In the genomic region with DNA sequence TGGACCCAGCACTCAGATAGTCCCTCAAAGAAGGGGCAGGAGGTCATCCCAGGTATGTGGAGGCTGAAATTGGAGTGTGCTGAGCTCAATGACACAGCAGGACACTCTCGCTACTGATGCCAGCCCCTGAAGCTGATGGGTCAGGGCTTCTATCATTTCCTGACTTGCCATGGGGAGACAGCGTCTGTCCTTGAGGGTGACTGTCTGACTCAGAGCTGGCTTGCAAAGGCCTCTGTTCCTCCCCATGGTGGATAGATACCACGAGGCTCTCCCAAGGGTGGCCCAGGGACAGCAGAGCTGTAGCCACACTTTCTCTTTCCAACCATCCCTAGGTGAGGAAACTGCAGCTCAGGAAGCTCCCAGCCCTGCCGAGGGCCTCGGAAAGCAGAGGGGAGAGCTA, we compare ENCODE assay signal across 30 cellular contexts. TPM values are rescaled to one million over a fixed set of nuclear protein-coding genes. Genes with fewer than 3 reads are reported as not detected.
"Had no signal": no experiment of that assay in that cellular context is flagged by ENCODE, and none has a peak within 500 bp of the region (broad histone marks: within the 10 kb centered on the region; RNA-seq: fewer than 3 reads in every experiment).

No MANE protein-coding gene starts in this region.

- ATAC-seq: activated CD4-positive, CD25-positive, alpha-beta regulatory T cell treated with anti-CD3 and anti-CD28 coated beads, Interleukin-2, amount 50 U/mL, for 24 hours; activated CD8-positive, alpha-beta T cell treated with anti-CD3 and anti-CD28 coated beads for 36 hours; activated T-cell treated with anti-CD3 and anti-CD28 coated beads, Interleukin-2, amount 50 U/mL, for 72 hours; SK-N-SH treated with all-trans-retinoic acid at 6 μM for 48 hours had no signal

- H3K27ac Mint-ChIP-seq: activated CD8-positive, alpha-beta T cell treated with anti-CD3 and anti-CD28 coated beads for 36 hours; activated naive CD8-positive, alpha-beta T cell treated with anti-CD3 and anti-CD28 coated beads, Interleukin-2, amount 10 ng/mL, durations not matched to agents 7 days and 5 days; activated T-cell treated with anti-CD3 and anti-CD28 coated beads, Interleukin-2, amount 50 U/mL, for 72 hours; activated T-helper 2 cell treated with anti-CD3 and anti-CD28 coated beads, Interferon-gamma antibody, Interleukin-2, Interleukin-4, amounts not matched to agents 10 μg/mL and 5 μg/mL and 100 μg/mL, durations not matched to agents 14 hours and 24 hours and 36 hours; T-helper 1 cell treated with Interleukin-12 subunit alpha and Interleukin-12 subunit beta and Interleukin-4 antibody, amounts not matched to agents 30 μg/mL and 1 μg/mL, for 36 hours had no signal

- H3K27ac ChIP-seq: Peyer's patch, RWPE1, SJSA1 had no signal

- DNase-seq: activated CD4-positive, alpha-beta T cell treated with anti-CD3 and anti-CD28 coated beads for 4 hours; activated CD8-positive, alpha-beta memory T cell treated with anti-CD3 and anti-CD28 coated beads, Interleukin-2, amount 50 U/mL, for 4 hours; activated CD8-positive, alpha-beta T cell treated with anti-CD3 and anti-CD28 coated beads for 36 hours; activated gamma-delta T cell treated with Interleukin-2 at 50 U/mL for 16 hours; activated naive CD4-positive, alpha-beta T cell treated with anti-CD3 and anti-CD28 coated beads, Interleukin-2, amount 50 U/mL, for 16 hours; activated naive CD8-positive, alpha-beta T cell treated with anti-CD3 and anti-CD28 coated beads, Interleukin-2, amount 10 ng/mL, durations not matched to agents 7 days and 5 days; activated T-cell treated with anti-CD3 and anti-CD28 coated beads, Interleukin-2, amount 50 U/mL, for 72 hours; aorta; central memory CD4-positive, alpha-beta T cell; MG63; MV-4-11; NCI-H1092 treated with DMSO at 0.1 percent for 48 hours; NCI-H1417 treated with DMSO at 0.1 percent for 48 hours; NCI-H1694 treated with DMSO at 0.1 percent for 48 hours; NCI-H2029 treated with DMSO at 0.1 percent for 48 hours; NCI-H345; NCI-H510A; NCI-H526 treated with DMSO at 0.1 percent for 48 hours; NCI-H82; OCI-M1; Peyer's patch; Right ventricle myocardium superior; SW 1271 had no signal

- H3K4me3 Mint-ChIP-seq: activated CD8-positive, alpha-beta T cell treated with anti-CD3 and anti-CD28 coated beads for 36 hours had no signal

- H3K9me3 Mint-ChIP-seq: activated naive CD8-positive, alpha-beta T cell treated with anti-CD3 and anti-CD28 coated beads, Interleukin-2, amount 10 ng/mL, durations not matched to agents 7 days and 5 days had no signal

- H3K36me3 ChIP-seq: MG63, Peyer's patch, SJSA1 had no signal

- H3K4me3 ChIP-seq: MG63, Peyer's patch, SJSA1 had no signal

RNA-seq across cellular contexts. Expression of a gene that starts 10.8 kb away (rescaled TPM):
- total RNA-seq: activated CD8-positive, alpha-beta T cell treated with anti-CD3 and anti-CD28 coated beads for 36 hours; activated naive CD8-positive, alpha-beta T cell treated with anti-CD3 and anti-CD28 coated beads, Interleukin-2, amount 10 ng/mL, durations not matched to agents 7 days and 5 days; activated T-cell treated with anti-CD3 and anti-CD28 coated beads, Interleukin-2, amount 50 U/mL, for 72 hours; activated T-helper 2 cell treated with anti-CD3 and anti-CD28 coated beads, Interferon-gamma antibody, Interleukin-2, Interleukin-4, amounts not matched to agents 10 μg/mL and 5 μg/mL and 100 μg/mL, durations not matched to agents 14 hours and 24 hours and 36 hours; aorta; bronchial epithelial cell; Peyer's patch; Right ventricle myocardium superior had no signal
- polyA plus RNA-seq: aorta had no signal

RNA-seq across cellular contexts. Expression of a gene that starts 38.5 kb away (rescaled TPM):
- total RNA-seq: activated CD8-positive, alpha-beta T cell treated with anti-CD3 and anti-CD28 coated beads for 36 hours; activated naive CD8-positive, alpha-beta T cell treated with anti-CD3 and anti-CD28 coated beads, Interleukin-2, amount 10 ng/mL, durations not matched to agents 7 days and 5 days; activated T-cell treated with anti-CD3 and anti-CD28 coated beads, Interleukin-2, amount 50 U/mL, for 72 hours; activated T-helper 2 cell treated with anti-CD3 and anti-CD28 coated beads, Interferon-gamma antibody, Interleukin-2, Interleukin-4, amounts not matched to agents 10 μg/mL and 5 μg/mL and 100 μg/mL, durations not matched to agents 14 hours and 24 hours and 36 hours; aorta; bronchial epithelial cell; Right ventricle myocardium superior; SJSA1 had no signal

RNA-seq across cellular contexts. Expression of a gene that starts 38.9 kb away (rescaled TPM):
- total RNA-seq: activated CD8-positive, alpha-beta T cell treated with anti-CD3 and anti-CD28 coated beads for 36 hours; activated naive CD8-positive, alpha-beta T cell treated with anti-CD3 and anti-CD28 coated beads, Interleukin-2, amount 10 ng/mL, durations not matched to agents 7 days and 5 days; activated T-cell treated with anti-CD3 and anti-CD28 coated beads, Interleukin-2, amount 50 U/mL, for 72 hours; activated T-helper 2 cell treated with anti-CD3 and anti-CD28 coated beads, Interferon-gamma antibody, Interleukin-2, Interleukin-4, amounts not matched to agents 10 μg/mL and 5 μg/mL and 100 μg/mL, durations not matched to agents 14 hours and 24 hours and 36 hours; aorta; bronchial epithelial cell; Peyer's patch; Right ventricle myocardium superior had no signal
- polyA plus RNA-seq: aorta had no signal
